24 cellular contexts compared by ENCODE assay signal in the genomic region with DNA sequence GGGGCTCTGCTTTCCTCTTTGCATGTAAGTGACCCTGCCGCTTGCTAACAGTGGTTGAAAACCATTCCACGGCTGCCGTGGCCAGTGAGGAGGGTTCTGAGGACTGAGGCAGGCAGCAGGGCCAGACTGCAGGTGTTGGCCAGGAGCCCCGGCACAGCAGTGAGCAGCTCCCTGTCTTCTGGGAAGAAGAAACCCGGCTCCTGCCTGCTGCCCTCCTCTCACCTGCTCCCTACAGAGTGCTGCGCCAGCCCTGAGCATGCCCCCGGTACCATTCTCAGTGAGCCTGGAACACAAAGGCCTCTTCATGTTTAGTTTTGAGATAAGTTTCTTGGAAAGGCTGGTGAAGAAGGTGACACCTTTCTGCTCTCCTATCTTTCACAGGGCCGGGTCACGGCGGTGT.
"Had no signal": no experiment of that assay in that cellular context is flagged by ENCODE, and none has a peak within 500 bp of the region (broad histone marks: within the 10 kb centered on the region; RNA-seq: fewer than 3 reads in every experiment).

No MANE protein-coding gene starts in this region.

- H3K9me3 Mint-ChIP-seq: activated CD4-positive, alpha-beta T cell treated with anti-CD3 and anti-CD28 coated beads, Interleukin-2, amount 10 ng/mL, durations not matched to agents 24 days and 14 days; activated naive CD8-positive, alpha-beta T cell treated with anti-CD3 and anti-CD28 coated beads, Interleukin-2, amount 50 U/mL, for 24 hours; activated T-helper 1 cell treated with anti-CD3 and anti-CD28 coated beads, Interleukin-12 subunit alpha, Interleukin-12 subunit beta, Interleukin-2, Interleukin-4 antibody, amounts not matched to agents 30 ng/mL and 10 ng/mL and 1 ng/mL, durations not matched to agents 14 hours and 24 hours and 36 hours; endodermal cell; stimulated activated memory B cell treated with anti-CD40 and anti-IgM and Interleukin-4, amounts not matched to agents 10 μg/mL and 1 μg/mL and 100 μg/mL, for 72 hours had no signal

- DNase-seq: activated CD4-positive, alpha-beta T cell treated with anti-CD3 and anti-CD28 coated beads, Interleukin-2, amount 10 ng/mL, durations not matched to agents 24 days and 14 days; activated CD8-positive, alpha-beta memory T cell treated with anti-CD3 and anti-CD28 coated beads, Interleukin-2, amount 10 ng/mL, durations not matched to agents 7 days and 5 days; activated CD8-positive, alpha-beta T cell treated with anti-CD3 and anti-CD28 coated beads for 36 hours; activated gamma-delta T cell; activated naive CD4-positive, alpha-beta T cell treated with anti-CD3 and anti-CD28 coated beads, Interleukin-2, amount 50 U/mL, for 16 hours; activated naive CD8-positive, alpha-beta T cell treated with anti-CD3 and anti-CD28 coated beads, Interleukin-2, amount 50 U/mL, for 24 hours; activated T-cell treated with anti-CD3 and anti-CD28 coated beads for 4 hours; body of pancreas; colonic mucosa; endodermal cell; esophagus squamous epithelium; gastrocnemius medialis; left colon; naive thymus-derived CD4-positive, alpha-beta T cell; sigmoid colon; stimulated activated CD4-positive, alpha-beta T cell treated with anti-CD3 and anti-CD28 coated beads, Interleukin-15, amount 100 ng/mL, for 24 hours; testis; trophoblast cell; uterus had no signal

- H3K4me3 ChIP-seq: body of pancreas, colonic mucosa, esophagus squamous epithelium, gastrocnemius medialis, lung, sigmoid colon, smooth muscle cell, testis, uterus had no signal

- H3K4me3 Mint-ChIP-seq: activated CD4-positive, alpha-beta T cell treated with anti-CD3 and anti-CD28 coated beads, Interleukin-2, amount 10 ng/mL, durations not matched to agents 24 days and 14 days; activated CD8-positive, alpha-beta memory T cell treated with anti-CD3 and anti-CD28 coated beads, Interleukin-2, amount 10 ng/mL, durations not matched to agents 7 days and 5 days; activated CD8-positive, alpha-beta T cell treated with anti-CD3 and anti-CD28 coated beads for 36 hours; activated naive CD8-positive, alpha-beta T cell treated with anti-CD3 and anti-CD28 coated beads, Interleukin-2, amount 50 U/mL, for 24 hours; activated T-helper 1 cell treated with anti-CD3 and anti-CD28 coated beads, Interleukin-12 subunit alpha, Interleukin-12 subunit beta, Interleukin-2, Interleukin-4 antibody, amounts not matched to agents 30 ng/mL and 10 ng/mL and 1 ng/mL, durations not matched to agents 14 hours and 24 hours and 36 hours; endodermal cell; naive thymus-derived CD4-positive, alpha-beta T cell; stimulated activated memory B cell treated with anti-CD40 and anti-IgM and Interleukin-4, amounts not matched to agents 10 μg/mL and 1 μg/mL and 100 μg/mL, for 72 hours had no signal

- H3K27me3 ChIP-seq: body of pancreas, colonic mucosa, esophagus squamous epithelium, gastrocnemius medialis, sigmoid colon, testis, uterus had no signal

- H3K4me1 ChIP-seq: body of pancreas, esophagus squamous epithelium, testis had no signal

- H3K9me3 ChIP-seq: body of pancreas, colonic mucosa, esophagus squamous epithelium, gastrocnemius medialis, sigmoid colon, testis, uterus had no signal

- H3K27ac ChIP-seq: body of pancreas, colonic mucosa, esophagus squamous epithelium, gastrocnemius medialis, sigmoid colon, testis, uterus had no signal

- H3K27ac Mint-ChIP-seq: activated CD4-positive, alpha-beta T cell treated with anti-CD3 and anti-CD28 coated beads, Interleukin-2, amount 10 ng/mL, durations not matched to agents 24 days and 14 days; activated CD8-positive, alpha-beta memory T cell treated with anti-CD3 and anti-CD28 coated beads, Interleukin-2, amount 10 ng/mL, durations not matched to agents 7 days and 5 days; activated CD8-positive, alpha-beta T cell treated with anti-CD3 and anti-CD28 coated beads for 36 hours; activated naive CD8-positive, alpha-beta T cell treated with anti-CD3 and anti-CD28 coated beads, Interleukin-2, amount 50 U/mL, for 24 hours; activated T-helper 1 cell treated with anti-CD3 and anti-CD28 coated beads, Interleukin-12 subunit alpha, Interleukin-12 subunit beta, Interleukin-2, Interleukin-4 antibody, amounts not matched to agents 30 ng/mL and 10 ng/mL and 1 ng/mL, durations not matched to agents 14 hours and 24 hours and 36 hours; endodermal cell; stimulated activated memory B cell treated with anti-CD40 and anti-IgM and Interleukin-4, amounts not matched to agents 10 μg/mL and 1 μg/mL and 100 μg/mL, for 72 hours had no signal

- H3K4me1 Mint-ChIP-seq: activated CD4-positive, alpha-beta T cell treated with anti-CD3 and anti-CD28 coated beads, Interleukin-2, amount 10 ng/mL, durations not matched to agents 24 days and 14 days; activated CD8-positive, alpha-beta memory T cell treated with anti-CD3 and anti-CD28 coated beads, Interleukin-2, amount 10 ng/mL, durations not matched to agents 7 days and 5 days; activated naive CD8-positive, alpha-beta T cell treated with anti-CD3 and anti-CD28 coated beads, Interleukin-2, amount 50 U/mL, for 24 hours had no signal

- H3K27me3 Mint-ChIP-seq: activated CD8-positive, alpha-beta memory T cell treated with anti-CD3 and anti-CD28 coated beads, Interleukin-2, amount 10 ng/mL, durations not matched to agents 7 days and 5 days; activated CD8-positive, alpha-beta T cell treated with anti-CD3 and anti-CD28 coated beads for 36 hours; activated naive CD8-positive, alpha-beta T cell treated with anti-CD3 and anti-CD28 coated beads, Interleukin-2, amount 50 U/mL, for 24 hours; stimulated activated memory B cell treated with anti-CD40 and anti-IgM and Interleukin-4, amounts not matched to agents 10 μg/mL and 1 μg/mL and 100 μg/mL, for 72 hours had no signal

- H3K36me3 ChIP-seq: colonic mucosa, esophagus squamous epithelium, gastrocnemius medialis, sigmoid colon, uterus had no signal

- H3K36me3 Mint-ChIP-seq: activated CD8-positive, alpha-beta memory T cell treated with anti-CD3 and anti-CD28 coated beads, Interleukin-2, amount 10 ng/mL, durations not matched to agents 7 days and 5 days had no signal

- ATAC-seq: activated CD4-positive, CD25-positive, alpha-beta regulatory T cell treated with anti-CD3 and anti-CD28 coated beads, Interleukin-2, amount 50 U/mL, for 24 hours; activated CD8-positive, alpha-beta memory T cell treated with anti-CD3 and anti-CD28 coated beads, Interleukin-2, amount 10 ng/mL, durations not matched to agents 7 days and 5 days; activated CD8-positive, alpha-beta T cell treated with anti-CD3 and anti-CD28 coated beads for 36 hours; activated naive CD8-positive, alpha-beta T cell treated with anti-CD3 and anti-CD28 coated beads, Interleukin-2, amount 50 U/mL, for 24 hours; body of pancreas; gastrocnemius medialis; left colon; naive thymus-derived CD4-positive, alpha-beta T cell; stimulated activated memory B cell treated with anti-CD40 and anti-IgM and Interleukin-4, amounts not matched to agents 10 μg/mL and 1 μg/mL and 100 μg/mL, for 72 hours had no signal
